ENCODE assay signal across 21 cellular contexts in genomic region chr10:94370501-94370900, GRCh38. TPM values are rescaled to one million over a fixed set of nuclear protein-coding genes. Genes with fewer than 3 reads are reported as not detected.
DNase-seq lines count a peak whose midpoint lies in the region; ATAC-seq and TF ChIP-seq lines count a peak whose summit lies in the region.
"Had no signal": no experiment of that assay in that cellular context is flagged by ENCODE, and none has a peak within 500 bp of the region (broad histone marks: within the 10 kb centered on the region; RNA-seq: fewer than 3 reads in every experiment).

No MANE protein-coding gene starts in this region.

- peak overlapping the region; percentile 99 for H3K27ac ChIP-seq in temporal lobe (ENCODE audit: low read depth, low read length)
- no peak overlapping the region for H3K27ac ChIP-seq in foreskin keratinocyte
- H3K27ac ChIP-seq: BLaER1, SJSA1 had no signal

- no peaks in the 10 kb centered on the region for H3K4me1 ChIP-seq in foreskin keratinocyte
- H3K4me1 ChIP-seq: BLaER1, Caco-2, SJSA1 had no signal

- peaks cover 5% of the 10 kb centered on the region for H3K27me3 ChIP-seq in foreskin keratinocyte
- H3K27me3 ChIP-seq: BLaER1, SJSA1 had no signal

- in situ Hi-C loops in SK-MEL-5 (cut with HindIII; ENCODE audit: low pct_unique_long_range_greater_than_20kb, low sequenced_read_pairs), result no loop called here

- DNase-seq in SK-MEL-5 (ENCODE audit: low read depth, low spot score) (peak; percentile 63), globus pallidus (ENCODE audit: low spot score) (peak; percentile 84), middle frontal gyrus (ENCODE audit: extremely low spot score, low spot score) (peak; percentile 3), NCI-H187 treated with DMSO at 0.1 percent for 48 hours (lab: John Stamatoyannopoulos, UW) (no peak), foreskin keratinocyte (no peak)
- DNase-seq: Caco-2; CD4-positive, alpha-beta T cell; DMS 273 treated with DMSO at 0.1 percent for 48 hours; DMS79 treated with DMSO at 0.1 percent for 48 hours; Karpas-422; MV-4-11; NCI-H1105 treated with DMSO at 0.1 percent for 48 hours; NCI-H2081; NCI-H2171 treated with DMSO at 0.1 percent for 48 hours; NCI-H524 treated with DMSO at 0.1 percent for 48 hours had no signal

- TF ChIP-seq CTCF in foreskin keratinocyte (conservative IDR thresholded peaks at IDR 0.05), result no peak

- ATAC-seq in foreskin keratinocyte (no peak), GM21786 (IDR thresholded peaks at IDR 0.05; ENCODE audit: unreplicated experiment) (no peak)
- ATAC-seq: GM12878, Right ventricle myocardium inferior had no signal

RNA-seq across cellular contexts. Expression of gene NOC3L, which starts 7.8 kb away (rescaled TPM):
- 37.5 and 42.6 TPM in 2 replicates for total RNA-seq in SK-MEL-5 (2014; rRNA removed; shearing (Covaris generic))
- polyA plus RNA-seq in SK-MEL-5 (2015; cell fraction: cytosol; rRNA removed), result 13.5 and 23.4 TPM in 2 replicates
- polyA plus RNA-seq in SK-MEL-5 (2015; cell fraction: nucleus; rRNA removed), result 47.0 and 56.5 TPM in 2 replicates
- total RNA-seq in temporal lobe, result 17.7 TPM
- total RNA-seq in foreskin keratinocyte, result 27.7 and 33.0 TPM in 2 replicates
- 6.6 and 9.4 TPM in 2 replicates for polyA plus RNA-seq in foreskin keratinocyte

RNA-seq across cellular contexts. Expression of gene TBC1D12, which starts 31.8 kb away (rescaled TPM):
- total RNA-seq in SK-MEL-5 (2014; rRNA removed; shearing (Covaris generic)), result 9.6 TPM in 2 replicates
- polyA plus RNA-seq in SK-MEL-5 (2015; cell fraction: cytosol; rRNA removed), result 2.8 and 5.3 TPM in 2 replicates
- polyA plus RNA-seq in SK-MEL-5 (2015; cell fraction: nucleus; rRNA removed), result 5.7 and 16.4 TPM in 2 replicates
- total RNA-seq in temporal lobe, result 41.8 TPM
- 5.1 and 6.8 TPM in 2 replicates for total RNA-seq in foreskin keratinocyte
- polyA plus RNA-seq in foreskin keratinocyte, result 2.6 and 3.6 TPM in 2 replicates

Comparison
In these comparisons a context has a peak if more than half of its experiments do, and no peak if none do; other contexts are left out.
1. DNase-seq: peak in SK-MEL-5 (single experiment), globus pallidus (single experiment) and middle frontal gyrus (single experiment); none in NCI-H187 treated with DMSO at 0.1 percent for 48 hours (single experiment) and foreskin keratinocyte (0 of 2).